9 cellular contexts compared by ENCODE assay signal in genomic region chr19:11849264-11849615, GRCh38. TPM values are rescaled to one million over a fixed set of nuclear protein-coding genes. Genes with fewer than 3 reads are reported as not detected.
DNase-seq lines count a peak whose midpoint lies in the region; ATAC-seq and TF ChIP-seq lines count a peak whose summit lies in the region.
"Had no signal": no experiment of that assay in that cellular context is flagged by ENCODE, and none has a peak within 500 bp of the region (broad histone marks: within the 10 kb centered on the region; RNA-seq: fewer than 3 reads in every experiment).

No MANE protein-coding gene starts in this region.

- H3K9ac ChIP-seq in mesenchymal stem cell (ENCODE audit: low read length): peak overlapping the region; percentile 52

- peaks cover 19% of the 10 kb centered on the region for H3K4me1 ChIP-seq in body of pancreas
- no peaks in the 10 kb centered on the region for H3K4me1 ChIP-seq in mesenchymal stem cell (ENCODE audit: control insufficient read depth, insufficient read depth, low read depth, low read length)
- H3K4me1 ChIP-seq in upper lobe of right lung: peaks cover 10% of the 10 kb centered on the region

- peak overlapping the region; percentile 14 for H2BK5ac ChIP-seq in mesenchymal stem cell (ENCODE audit: low read depth, low read length, poor library complexity, severe bottlenecking)

- ATAC-seq in body of pancreas (peak; percentile 16), upper lobe of right lung (peak; percentile 33), GM21360 (IDR thresholded peaks at IDR 0.05; ENCODE audit: unreplicated experiment) (no peak), HG02938 (IDR thresholded peaks at IDR 0.05; ENCODE audit: unreplicated experiment) (no peak)

- peaks cover 7% of the 10 kb centered on the region for H3K36me3 Mint-ChIP-seq in IgD-negative memory B cell

- peaks cover 0 to 1% (median 0%) of the 10 kb centered on the region in 3 donors for H3K9me3 Mint-ChIP-seq in IgD-negative memory B cell

- H3K4me3 ChIP-seq in body of pancreas (peak overlapping the region in 1 of 2 donors; percentile 44), mesenchymal stem cell (ENCODE audit: insufficient read depth in 1 of 2, low read depth in 1 of 2, low read length in 2 of 2) (peak overlapping the region in 1 of 2 experiments; percentile 77), upper lobe of right lung (peak overlapping the region; percentile 83)

- H3K18ac ChIP-seq in mesenchymal stem cell (ENCODE audit: low read depth in 1 of 2, low read length in 2 of 2): no peak overlapping the region

- peaks cover 14 to 22% (median 17%) of the 10 kb centered on the region in 3 donors for H3K4me1 Mint-ChIP-seq in IgD-negative memory B cell

- H2BK120ac ChIP-seq in mesenchymal stem cell (ENCODE audit: low read depth, low read length): no peak overlapping the region

- H3K36me3 ChIP-seq in body of pancreas (replicated peaks in 1 of 2; ENCODE audit: insufficient read depth in 1 of 2, low read depth in 2 of 2): no peaks in the 10 kb centered on the region
- no peaks in the 10 kb centered on the region for H3K36me3 ChIP-seq in mesenchymal stem cell (ENCODE audit: control insufficient read depth in 1 of 2, insufficient read depth in 2 of 2, low read depth in 1 of 2, low read length in 2 of 2)
- H3K36me3 ChIP-seq in upper lobe of right lung: no peaks in the 10 kb centered on the region

- in situ Hi-C loops in GM13977 (cut with MboI; ENCODE audit: low pct_unique_long_range_greater_than_20kb, low sequenced_read_pairs, unreplicated experiment): no loop called here

- H2BK15ac ChIP-seq in mesenchymal stem cell (ENCODE audit: low read depth, poor library complexity, severe bottlenecking): no peak overlapping the region

- no peak overlapping the region for H3K4me2 ChIP-seq in mesenchymal stem cell (ENCODE audit: low read length, poor library complexity, severe bottlenecking)

- no peak overlapping the region for H4K8ac ChIP-seq in mesenchymal stem cell (ENCODE audit: low read length)

- H3K4me3 Mint-ChIP-seq in IgD-negative memory B cell: peak overlapping the region; percentile 83 to 97 (median 95)

- H3K27me3 ChIP-seq in body of pancreas (no peaks in the 10 kb centered on the region), mesenchymal stem cell (ENCODE audit: control insufficient read depth in 1 of 2, insufficient read depth in 1 of 2, low read length in 2 of 2) (no peaks in the 10 kb centered on the region), upper lobe of right lung (no peaks in the 10 kb centered on the region)

- 17 to 26% methylated on average over 8 of the region's 8 CpGs for WGBS in body of pancreas, 2 donors
- 77% methylated on average over 8 of the region's 8 CpGs for WGBS in mesenchymal stem cell

- no peak for TF ChIP-seq CTCF in GM13977 (IDR thresholded peaks at IDR 0.05; ENCODE audit: extremely low read depth, insufficient read depth, missing control alignments)
- TF ChIP-seq CTCF in body of pancreas (IDR thresholded peaks at IDR 0.05): no peak
- TF ChIP-seq CTCF in upper lobe of right lung (IDR thresholded peaks at IDR 0.05): no peak

- H3K27me3 Mint-ChIP-seq in IgD-negative memory B cell: no peaks in the 10 kb centered on the region

- H2BK12ac ChIP-seq in mesenchymal stem cell (ENCODE audit: low read length in 2 of 2): no peak overlapping the region

- H3K9me3 ChIP-seq in body of pancreas (no peaks in the 10 kb centered on the region), mesenchymal stem cell (ENCODE audit: control insufficient read depth, low read length) (peaks cover 6% of the 10 kb centered on the region), upper lobe of right lung (no peaks in the 10 kb centered on the region)

- H3K14ac ChIP-seq in mesenchymal stem cell (ENCODE audit: low read length in 2 of 2): no peak overlapping the region

- no peaks in the 10 kb centered on the region for H3K79me1 ChIP-seq in mesenchymal stem cell (replicated peaks; ENCODE audit: low read length, poor library complexity, severe bottlenecking)

- H3K27ac ChIP-seq in body of pancreas: peak overlapping the region in 3 of 4 donors; percentile 19 to 78 (median 66)
- H3K27ac ChIP-seq in mesenchymal stem cell (ENCODE audit: low read length, poor library complexity, severe bottlenecking): no peak overlapping the region
- H3K27ac ChIP-seq in upper lobe of right lung: peak overlapping the region; percentile 71

- peak; percentile 34 for DNase-seq in GM13977 (ENCODE audit: low spot score)
- no peak for DNase-seq in body of pancreas
- DNase-seq in mesenchymal stem cell: no peak
- DNase-seq in upper lobe of right lung: no peak
- DNase-seq in NCI-H748 treated with DMSO at 0.1 percent for 48 hours (lab: John Stamatoyannopoulos, UW): no peak

- no peak for TF ChIP-seq POLR2A in body of pancreas (IDR thresholded peaks at IDR 0.05)

- H4K91ac ChIP-seq in mesenchymal stem cell (ENCODE audit: low read length): no peak overlapping the region

- H2AK5ac ChIP-seq in mesenchymal stem cell (ENCODE audit: low read length, severe bottlenecking): no peak overlapping the region

- no peak overlapping the region for H2AFZ ChIP-seq in mesenchymal stem cell (ENCODE audit: low read depth, low read length)

- H3K23ac ChIP-seq in mesenchymal stem cell (ENCODE audit: low read length in 2 of 2): no peak overlapping the region

- no peak overlapping the region for H3K4ac ChIP-seq in mesenchymal stem cell (ENCODE audit: low read depth in 1 of 2, low read length in 2 of 2)

- intact Hi-C loops in body of pancreas (cut with DNase I) (no loop called here), upper lobe of right lung (cut with DNase I) (no loop called here)

- H3K27ac Mint-ChIP-seq in IgD-negative memory B cell: peak overlapping the region; percentile 83 to 87 (median 83)

RNA-seq across cellular contexts. Expression of gene ZNF439, which starts 0.7 kb away (rescaled TPM):
- polyA plus RNA-seq in IgD-negative memory B cell: 8.7 TPM
- total RNA-seq in body of pancreas (1 to 10 TPM; 4.4 to 7.9 TPM), upper lobe of right lung (9.4 TPM)
- 0.04 TPM for polyA plus RNA-seq in mesenchymal stem cell (2013, experiment 1 of 2)
- 0.03 TPM for polyA plus RNA-seq in mesenchymal stem cell (2013, experiment 2 of 2)
- total RNA-seq: NCI-H460 had no signal

RNA-seq across cellular contexts. Expression of gene ZNF440, which starts 35.2 kb away (rescaled TPM):
- 1.7 TPM for polyA plus RNA-seq in IgD-negative memory B cell
- total RNA-seq in body of pancreas (10 to 100 TPM in 1 of 2 donors, 1 to 10 TPM in 1; 6.0 to 11.9 TPM), upper lobe of right lung (12.4 TPM)
- polyA plus RNA-seq in mesenchymal stem cell (2013, experiment 1 of 2): 3.0 TPM
- 2.5 TPM for polyA plus RNA-seq in mesenchymal stem cell (2013, experiment 2 of 2)

RNA-seq across cellular contexts. Expression of gene ZNF69, which starts 38.3 kb away (rescaled TPM):
- polyA plus RNA-seq in IgD-negative memory B cell: 2.1 TPM
- 10 to 100 TPM; 13.2 to 14.8 TPM for total RNA-seq in body of pancreas
- polyA plus RNA-seq in mesenchymal stem cell (2013, experiment 1 of 2): 4.8 TPM
- polyA plus RNA-seq in mesenchymal stem cell (2013, experiment 2 of 2): 5.0 TPM
- 12.2 TPM for total RNA-seq in upper lobe of right lung
- total RNA-seq: NCI-H460 had no signal

RNA-seq across cellular contexts. Expression of gene ZNF491, which starts 50.9 kb away (rescaled TPM):
- 0.85 TPM for polyA plus RNA-seq in IgD-negative memory B cell
- total RNA-seq in body of pancreas: 1 to 10 TPM; 1.0 to 2.6 TPM
- 1.7 TPM for polyA plus RNA-seq in mesenchymal stem cell (2013, experiment 1 of 2)
- 1.1 TPM for polyA plus RNA-seq in mesenchymal stem cell (2013, experiment 2 of 2)
- total RNA-seq in upper lobe of right lung: 1.9 TPM
- total RNA-seq: NCI-H460 had no signal

Comparison
In these comparisons a context has a peak if more than half of its experiments do, and no peak if none do; other contexts are left out.
1. ATAC-seq: peak in body of pancreas (single experiment) and upper lobe of right lung (single experiment); none in GM21360 (single experiment) and HG02938 (single experiment).